Comparison of ENCODE assay signal across 1 cellular context in genomic region chr6:35967059-35967769, GRCh38.
TF ChIP-seq lines count a peak whose summit lies in the region.

No MANE protein-coding gene starts in this region.

TF ChIP-seq in K562, 482 proteins besides CTCF, POLR2A, EP300 and RAD21:
- TF ChIP-seq CREB5 (CRISPR knock-in tag; IDR thresholded peaks at IDR 0.05) (no peak), E2F6 (IDR thresholded peaks at IDR 0.05; ENCODE audit: borderline replicate concordance in 1 of 2, extremely low read depth in 1 of 2, insufficient read depth in 1 of 2, insufficient read length in 1 of 2, low read depth in 1 of 2, low read length in 1 of 2, poor library complexity in 1 of 2, severe bottlenecking in 1 of 2) (no peak), MEF2D (tag; conservative IDR thresholded peaks at IDR 0.05; ENCODE audit: low read depth) (no peak), ZNF277 (CRISPR knock-in tag; IDR thresholded peaks at IDR 0.05; ENCODE audit: borderline replicate concordance) (no peak), ZNF140 (CRISPR knock-in tag; IDR thresholded peaks at IDR 0.05) (no peak), ZNF551 (CRISPR knock-in tag; IDR thresholded peaks at IDR 0.05) (no peak), HDAC1 (IDR thresholded peaks at IDR 0.05) (no peak), ZBTB49 (CRISPR knock-in tag; IDR thresholded peaks at IDR 0.05; ENCODE audit: borderline replicate concordance) (no peak), FOSL1 (tag; conservative IDR thresholded peaks at IDR 0.05) (no peak), RB1 (IDR thresholded peaks at IDR 0.05; ENCODE audit: low read depth) (no peak), ZNF444 (CRISPR knock-in tag; IDR thresholded peaks at IDR 0.05) (no peak), ZNF224 (CRISPR knock-in tag; IDR thresholded peaks at IDR 0.05) (no peak), ZNF184 (CRISPR knock-in tag; IDR thresholded peaks at IDR 0.05) (no peak), KLF16 (IDR thresholded peaks at IDR 0.05) (no peak), ERF (CRISPR knock-in tag; IDR thresholded peaks at IDR 0.05) (no peak)
